ENCODE assay signal across 2 cellular contexts in the genomic region with DNA sequence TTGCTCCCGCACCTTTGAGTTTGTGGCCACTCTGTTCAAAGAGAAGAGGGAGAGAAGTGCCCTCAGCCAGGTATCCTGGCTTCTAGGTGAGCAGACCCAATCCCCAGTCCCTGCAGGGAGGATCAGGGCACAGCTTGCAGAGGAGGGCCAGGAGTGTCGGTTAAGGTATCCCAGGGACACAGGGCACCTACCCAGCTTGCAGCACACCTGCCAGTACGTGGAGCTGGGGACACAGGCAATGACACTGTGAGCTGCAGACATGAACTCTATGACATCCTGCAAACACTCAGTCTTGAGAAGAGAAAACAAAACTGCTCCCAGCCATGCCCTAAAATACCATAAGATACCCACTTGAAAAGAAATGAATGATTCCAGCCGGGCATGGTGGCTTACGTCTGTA. TPM values are rescaled to one million over a fixed set of nuclear protein-coding genes. Genes with fewer than 3 reads are reported as not detected.
"Had no signal": no experiment of that assay in that cellular context is flagged by ENCODE, and none has a peak within 500 bp of the region (broad histone marks: within the 10 kb centered on the region; RNA-seq: fewer than 3 reads in every experiment).

No MANE protein-coding gene starts in this region.

RNA-seq across cellular contexts. Expression of a gene that starts 38.1 kb away (rescaled TPM):
- total RNA-seq: ascending aorta, T-helper 17 cell had no signal

RNA-seq across cellular contexts. Expression of a gene that starts 54.6 kb away (rescaled TPM):
- total RNA-seq: ascending aorta had no signal
